Comparison of ENCODE assay signal across 24 cellular contexts in the genomic region with DNA sequence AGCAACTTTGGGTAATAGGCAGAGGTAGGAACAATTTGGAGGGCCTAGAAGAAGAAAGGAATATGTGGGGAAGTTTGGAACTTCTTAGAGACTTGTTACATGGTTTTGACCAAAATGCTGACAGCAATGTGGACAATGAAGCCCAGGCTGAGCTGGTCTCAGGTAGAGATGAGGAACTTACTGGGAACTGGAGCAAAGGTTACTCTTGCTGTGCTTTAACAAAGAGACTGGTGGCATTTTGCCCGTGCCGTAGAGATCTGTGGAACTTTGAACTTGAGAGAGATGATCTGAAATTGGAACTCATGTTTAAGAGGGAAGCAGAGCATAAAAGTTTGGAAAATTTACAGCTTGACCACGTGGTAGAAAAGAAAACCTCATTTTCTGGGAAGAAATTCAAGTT.
"Had no signal": no experiment of that assay in that cellular context is flagged by ENCODE, and none has a peak within 500 bp of the region (broad histone marks: within the 10 kb centered on the region; RNA-seq: fewer than 3 reads in every experiment).

No MANE protein-coding gene starts in this region.

- H3K9ac ChIP-seq: neural progenitor cell, parathyroid adenoma had no signal

- H3K27ac ChIP-seq: esophagus muscularis mucosa, heart right ventricle, neural progenitor cell, parathyroid adenoma, prostate gland, right atrium auricular region, skin epidermis, thoracic aorta, tibial nerve, upper lobe of right lung, uterus had no signal

- DNase-seq: effector CD8-positive, alpha-beta T cell; endodermal cell; foreskin melanocyte; glutamatergic neuron; heart right ventricle; hippocampal formation; islet precursor cell; kidney glomerular epithelial cell; mesenchymal stem cell; naive thymus-derived CD4-positive, alpha-beta T cell; stimulated activated CD4-positive, alpha-beta T cell treated with anti-CD3 and anti-CD28 coated beads, Interleukin-15, amount 100 ng/mL, for 24 hours; stimulated activated CD4-positive, alpha-beta T cell treated with anti-CD3 and anti-CD28 coated beads, Interleukin-2, amount 100 ng/mL, for 48 hours; stimulated activated naive B cell treated with anti-CD40 and anti-IgM and Interleukin-4, amounts not matched to agents 10 μg/mL and 1 μg/mL and 100 μg/mL, for 72 hours; upper lobe of right lung; uterus had no signal

- H3K4me3 ChIP-seq: esophagus muscularis mucosa, heart right ventricle, mucosa of descending colon, neural progenitor cell, prostate gland, right atrium auricular region, skin epidermis, thoracic aorta, tibial nerve, upper lobe of right lung, uterus had no signal

- H3K9me3 ChIP-seq: esophagus muscularis mucosa, mucosa of descending colon, prostate gland, right atrium auricular region, thoracic aorta, tibial nerve, upper lobe of right lung, uterus had no signal

- H3K36me3 ChIP-seq: esophagus muscularis mucosa, heart right ventricle, neural progenitor cell, prostate gland, right atrium auricular region, thoracic aorta, tibial nerve, upper lobe of right lung, uterus had no signal

- H3K27me3 ChIP-seq: esophagus muscularis mucosa, neural progenitor cell, right atrium auricular region, tibial nerve, upper lobe of right lung, uterus had no signal

- H3K4me1 ChIP-seq: esophagus muscularis mucosa, heart right ventricle, neural progenitor cell, parathyroid adenoma, prostate gland, right atrium auricular region, tibial nerve, upper lobe of right lung, uterus had no signal
